9 cellular contexts compared by ENCODE assay signal in genomic region chr7:13282377-13282980, GRCh38.
A peak's percentile ranks its signal among the peaks of the same experiment; 100 is the strongest.
DNase-seq lines count a peak whose midpoint lies in the region; ATAC-seq, FAIRE-seq and TF ChIP-seq lines count a peak whose summit lies in the region.
"Had no signal": no experiment of that assay in that cellular context is flagged by ENCODE, and none has a peak within 500 bp of the region (broad histone marks: within the 10 kb centered on the region; RNA-seq: fewer than 3 reads in every experiment).

No MANE protein-coding gene starts in this region.

- H3K4me2 ChIP-seq in GM23248 (ENCODE audit: unreplicated experiment): no peak overlapping the region

- no peak for ATAC-seq in sciatic nerve
- ATAC-seq: T-cell had no signal

- in situ Hi-C loops in GM23248 (cut with MboI): loop anchor here (10.0 to 25.0 kb wide), 3 partner anchors 430 to 1392 kb away; no protein-coding TSS in a partner anchor

- H2AFZ ChIP-seq in GM23248: no peak overlapping the region

- H3K9me2 ChIP-seq in GM23248 (ENCODE audit: insufficient read depth): no peaks in the 10 kb centered on the region

- DNase-seq in A172 (ENCODE audit: low spot score) (peak; percentile 38), GM23248 (peak; percentile 73), RKO (ENCODE audit: low spot score) (peak; percentile 37), fibroblast of the aortic adventitia (ENCODE audit: low read depth) (peak; percentile 59), sciatic nerve (ENCODE audit: low spot score) (no peak), suprapubic skin (ENCODE audit: low spot score in 2 of 2) (no peak), frontal cortex (ENCODE audit: low spot score in 2 of 2) (no peak)
- DNase-seq in activated CD4-positive, alpha-beta T cell treated with anti-CD3 and anti-CD28 coated beads, Interleukin-2, amount 50 U/mL, for 4 hours: no peak
- DNase-seq: T-cell had no signal

- no peak overlapping the region for H3K27ac ChIP-seq in GM23248
- H3K27ac ChIP-seq in suprapubic skin: no peak overlapping the region

- TF ChIP-seq CTCF in fibroblast of the aortic adventitia (IDR thresholded peaks at IDR 0.05; ENCODE audit: insufficient read depth, low read length) (peak; percentile 55), suprapubic skin (IDR thresholded peaks at IDR 0.05) (no peak)

- H3K4me1 ChIP-seq in GM23248 (ENCODE audit: insufficient read depth) (no peaks in the 10 kb centered on the region), suprapubic skin (no peaks in the 10 kb centered on the region)

- H3K4me3 ChIP-seq in GM23248: no peak overlapping the region
- no peak overlapping the region for H3K4me3 ChIP-seq in fibroblast of the aortic adventitia (ENCODE audit: low read depth, low read length)
- no peak overlapping the region for H3K4me3 ChIP-seq in suprapubic skin

- H3K9ac ChIP-seq in GM23248: no peak overlapping the region

- no peaks in the 10 kb centered on the region for H3K79me2 ChIP-seq in GM23248 (ENCODE audit: insufficient read depth)

- WGBS in GM23248 (ENCODE audit: low coverage in 1 of 2, low lambda C conversion rate in 2 of 2, missing lambda C conversion rate in 2 of 2), 2 experiments: 43 to 57% methylated on average over 3 of the region's 3 CpGs
- WGBS in suprapubic skin: 72% methylated on average over 3 of the region's 3 CpGs

- H3K36me3 ChIP-seq in GM23248 (ENCODE audit: low read depth) (no peaks in the 10 kb centered on the region), suprapubic skin (no peaks in the 10 kb centered on the region)

- H3K27me3 ChIP-seq in GM23248 (replicated peaks; ENCODE audit: insufficient read depth) (no peaks in the 10 kb centered on the region), suprapubic skin (no peaks in the 10 kb centered on the region)

- no peaks in the 10 kb centered on the region for H3K9me3 ChIP-seq in GM23248 (ENCODE audit: low read depth)
- H3K9me3 ChIP-seq in suprapubic skin: no peaks in the 10 kb centered on the region

- no peaks in the 10 kb centered on the region for H3F3A ChIP-seq in GM23248 (ENCODE audit: insufficient read depth)

- intact Hi-C loops in sciatic nerve (cut with DNase I): no loop called here

- FAIRE-seq in frontal cortex (lab: Jason Lieb, UNC): no peak

- no peak for TF ChIP-seq POLR2A in suprapubic skin (IDR thresholded peaks at IDR 0.05)

- no peak for TF ChIP-seq EP300 in suprapubic skin (IDR thresholded peaks at IDR 0.05)

- H4K20me1 ChIP-seq in GM23248 (ENCODE audit: insufficient read depth): no peaks in the 10 kb centered on the region

Comparison
In these comparisons a context has a peak if more than half of its experiments do, and no peak if none do; other contexts are left out.
1. DNase-seq: peak in A172 (single experiment), GM23248 (single experiment), RKO (single experiment) and fibroblast of the aortic adventitia (single experiment); none in sciatic nerve (single experiment), activated CD4-positive, alpha-beta T cell treated with anti-CD3 and anti-CD28 coated beads, Interleukin-2, amount 50 U/mL, for 4 hours (0 of 2), suprapubic skin (0 of 2) and frontal cortex (0 of 2).